In the genomic region with DNA sequence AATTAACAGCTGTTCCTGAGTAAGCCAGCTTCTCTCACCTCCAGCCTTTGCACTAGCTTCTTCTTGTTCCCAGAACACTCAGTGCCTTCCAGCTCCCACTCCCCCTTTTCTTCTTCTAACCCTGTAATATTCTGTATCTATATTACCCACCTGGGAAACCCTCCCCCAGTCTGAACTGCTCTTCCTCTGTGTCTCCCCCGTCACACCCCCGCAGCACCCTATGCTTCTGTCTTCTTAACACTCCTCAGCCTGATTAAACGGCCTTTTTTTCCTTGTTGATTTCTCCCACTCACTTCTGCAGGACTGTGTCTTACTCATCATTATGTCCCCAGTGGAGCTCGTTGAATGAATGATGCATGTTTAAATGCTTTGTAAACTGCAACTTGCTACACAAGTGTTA, we compare ENCODE assay signal across 1 cellular context.
TF ChIP-seq lines count a peak whose summit lies in the region.

No MANE protein-coding gene starts in this region.

TF ChIP-seq in K562, 482 proteins besides CTCF, POLR2A, EP300 and RAD21 (continued from another document):
- TF ChIP-seq HDAC1 (IDR thresholded peaks at IDR 0.05) (0 out of 4 replicates have a peak, but pooled peaks of 1 of the 2 experiments have one; percentile 44), FUS (optimal IDR thresholded peaks at IDR 0.05; ENCODE audit: low read depth, low read length) (no peak), ARID1B (IDR thresholded peaks at IDR 0.05) (peak; percentile 69), TEAD4 (IDR thresholded peaks at IDR 0.05; ENCODE audit: low read length) (peak; percentile 40; the same call in 1 of the 2 replicates), TEAD4 (CRISPR knock-in tag; IDR thresholded peaks at IDR 0.05; ENCODE audit: borderline replicate concordance) (no peak), FOXM1 (IDR thresholded peaks at IDR 0.05; ENCODE audit: low read depth) (no peak), FOXM1 (CRISPR knock-in tag; IDR thresholded peaks at IDR 0.05; ENCODE audit: low read depth) (no peak), NFXL1 (CRISPR knock-in tag; IDR thresholded peaks at IDR 0.05) (no peak), SAP30 (IDR thresholded peaks at IDR 0.05; ENCODE audit: borderline replicate concordance, insufficient read depth, low read depth, low read length, poor library complexity, severe bottlenecking) (no peak), POLR2B (IDR thresholded peaks at IDR 0.05; ENCODE audit: low read depth, partially characterized antibody) (no peak), FOXA1 (IDR thresholded peaks at IDR 0.05; ENCODE audit: borderline replicate concordance) (no peak), TAL1 (IDR thresholded peaks at IDR 0.05) (peak; percentile 32; the same call in 1 of the 2 replicates), GABPB2 (CRISPR knock-in tag; conservative IDR thresholded peaks at IDR 0.05) (no peak), TBL1XR1 (IDR thresholded peaks at IDR 0.05; ENCODE audit: low read length in 2 of 2) (no peak), SMARCA4 (IDR thresholded peaks at IDR 0.05) (peak; percentile 16; the same call in 1 of the 2 replicates), NCOR1 (IDR thresholded peaks at IDR 0.05) (peak; percentile 50), DACH1 (IDR thresholded peaks at IDR 0.05; ENCODE audit: partially characterized antibody) (peak; percentile 71), TCF3 (CRISPR knock-in tag; IDR thresholded peaks at IDR 0.05) (peak; percentile 49; the same call in 1 of the 2 replicates), PHB (CRISPR knock-in tag; IDR thresholded peaks at IDR 0.05) (no peak), CBFA2T2 (conservative IDR thresholded peaks at IDR 0.05) (peak; percentile 56), CBFA2T3 (IDR thresholded peaks at IDR 0.05) (peak; percentile 78), WHSC1 (IDR thresholded peaks at IDR 0.05; ENCODE audit: low read length) (no peak), ZNF24 (IDR thresholded peaks at IDR 0.05) (peak; percentile 78), EGR1 (conservative IDR thresholded peaks at IDR 0.05) (peak; percentile 94), ZNF586 (CRISPR knock-in tag; conservative IDR thresholded peaks at IDR 0.05) (no peak), ZNF282 (CRISPR knock-in tag; IDR thresholded peaks at IDR 0.05) (no peak), SNRNP70 (optimal IDR thresholded peaks at IDR 0.05; ENCODE audit: low read depth, low read length) (no peak), DPF2 (IDR thresholded peaks at IDR 0.05) (0 out of 2 replicates have a peak, but pooled peaks have one; percentile 24), ZNF644 (tag; IDR thresholded peaks at IDR 0.05; ENCODE audit: low read depth) (no peak), RFX7 (CRISPR knock-in tag; IDR thresholded peaks at IDR 0.05) (no peak), GATAD2A (IDR thresholded peaks at IDR 0.05) (0 out of 2 replicates have a peak, but pooled peaks have one; percentile 40)
- TF ChIP-seq, protein P1, sequence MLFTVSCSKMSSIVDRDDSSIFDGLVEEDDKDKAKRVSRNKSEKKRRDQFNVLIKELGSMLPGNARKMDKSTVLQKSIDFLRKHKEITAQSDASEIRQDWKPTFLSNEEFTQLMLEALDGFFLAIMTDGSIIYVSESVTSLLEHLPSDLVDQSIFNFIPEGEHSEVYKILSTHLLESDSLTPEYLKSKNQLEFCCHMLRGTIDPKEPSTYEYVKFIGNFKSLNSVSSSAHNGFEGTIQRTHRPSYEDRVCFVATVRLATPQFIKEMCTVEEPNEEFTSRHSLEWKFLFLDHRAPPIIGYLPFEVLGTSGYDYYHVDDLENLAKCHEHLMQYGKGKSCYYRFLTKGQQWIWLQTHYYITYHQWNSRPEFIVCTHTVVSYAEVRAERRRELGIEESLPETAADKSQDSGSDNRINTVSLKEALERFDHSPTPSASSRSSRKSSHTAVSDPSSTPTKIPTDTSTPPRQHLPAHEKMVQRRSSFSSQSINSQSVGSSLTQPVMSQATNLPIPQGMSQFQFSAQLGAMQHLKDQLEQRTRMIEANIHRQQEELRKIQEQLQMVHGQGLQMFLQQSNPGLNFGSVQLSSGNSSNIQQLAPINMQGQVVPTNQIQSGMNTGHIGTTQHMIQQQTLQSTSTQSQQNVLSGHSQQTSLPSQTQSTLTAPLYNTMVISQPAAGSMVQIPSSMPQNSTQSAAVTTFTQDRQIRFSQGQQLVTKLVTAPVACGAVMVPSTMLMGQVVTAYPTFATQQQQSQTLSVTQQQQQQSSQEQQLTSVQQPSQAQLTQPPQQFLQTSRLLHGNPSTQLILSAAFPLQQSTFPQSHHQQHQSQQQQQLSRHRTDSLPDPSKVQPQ (CRISPR knock-in tag; IDR thresholded peaks at IDR 0.05; ENCODE audit: borderline replicate concordance), result no peak
- TF ChIP-seq, protein P2, sequence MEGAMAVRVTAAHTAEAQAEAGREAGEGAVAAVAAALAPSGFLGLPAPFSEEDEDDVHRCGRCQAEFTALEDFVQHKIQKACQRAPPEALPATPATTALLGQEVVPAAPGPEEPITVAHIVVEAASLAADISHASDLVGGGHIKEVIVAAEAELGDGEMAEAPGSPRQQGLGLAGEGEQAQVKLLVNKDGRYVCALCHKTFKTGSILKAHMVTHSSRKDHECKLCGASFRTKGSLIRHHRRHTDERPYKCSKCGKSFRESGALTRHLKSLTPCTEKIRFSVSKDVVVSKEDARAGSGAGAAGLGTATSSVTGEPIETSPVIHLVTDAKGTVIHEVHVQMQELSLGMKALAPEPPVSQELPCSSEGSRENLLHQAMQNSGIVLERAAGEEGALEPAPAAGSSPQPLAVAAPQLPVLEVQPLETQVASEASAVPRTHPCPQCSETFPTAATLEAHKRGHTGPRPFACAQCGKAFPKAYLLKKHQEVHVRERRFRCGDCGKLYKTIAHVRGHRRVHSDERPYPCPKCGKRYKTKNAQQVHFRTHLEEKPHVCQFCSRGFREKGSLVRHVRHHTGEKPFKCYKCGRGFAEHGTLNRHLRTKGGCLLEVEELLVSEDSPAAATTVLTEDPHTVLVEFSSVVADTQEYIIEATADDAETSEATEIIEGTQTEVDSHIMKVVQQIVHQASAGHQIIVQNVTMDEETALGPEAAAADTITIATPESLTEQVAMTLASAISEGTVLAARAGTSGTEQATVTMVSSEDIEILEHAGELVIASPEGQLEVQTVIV (CRISPR knock-in tag; IDR thresholded peaks at IDR 0.05; ENCODE audit: borderline replicate concordance), result no peak
- TF ChIP-seq, protein P3, sequence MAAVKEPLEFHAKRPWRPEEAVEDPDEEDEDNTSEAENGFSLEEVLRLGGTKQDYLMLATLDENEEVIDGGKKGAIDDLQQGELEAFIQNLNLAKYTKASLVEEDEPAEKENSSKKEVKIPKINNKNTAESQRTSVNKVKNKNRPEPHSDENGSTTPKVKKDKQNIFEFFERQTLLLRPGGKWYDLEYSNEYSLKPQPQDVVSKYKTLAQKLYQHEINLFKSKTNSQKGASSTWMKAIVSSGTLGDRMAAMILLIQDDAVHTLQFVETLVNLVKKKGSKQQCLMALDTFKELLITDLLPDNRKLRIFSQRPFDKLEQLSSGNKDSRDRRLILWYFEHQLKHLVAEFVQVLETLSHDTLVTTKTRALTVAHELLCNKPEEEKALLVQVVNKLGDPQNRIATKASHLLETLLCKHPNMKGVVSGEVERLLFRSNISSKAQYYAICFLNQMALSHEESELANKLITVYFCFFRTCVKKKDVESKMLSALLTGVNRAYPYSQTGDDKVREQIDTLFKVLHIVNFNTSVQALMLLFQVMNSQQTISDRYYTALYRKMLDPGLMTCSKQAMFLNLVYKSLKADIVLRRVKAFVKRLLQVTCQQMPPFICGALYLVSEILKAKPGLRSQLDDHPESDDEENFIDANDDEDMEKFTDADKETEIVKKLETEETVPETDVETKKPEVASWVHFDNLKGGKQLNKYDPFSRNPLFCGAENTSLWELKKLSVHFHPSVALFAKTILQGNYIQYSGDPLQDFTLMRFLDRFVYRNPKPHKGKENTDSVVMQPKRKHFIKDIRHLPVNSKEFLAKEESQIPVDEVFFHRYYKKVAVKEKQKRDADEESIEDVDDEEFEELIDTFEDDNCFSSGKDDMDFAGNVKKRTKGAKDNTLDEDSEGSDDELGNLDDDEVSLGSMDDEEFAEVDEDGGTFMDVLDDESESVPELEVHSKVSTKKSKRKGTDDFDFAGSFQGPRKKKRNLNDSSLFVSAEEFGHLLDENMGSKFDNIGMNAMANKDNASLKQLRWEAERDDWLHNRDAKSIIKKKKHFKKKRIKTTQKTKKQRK (IDR thresholded peaks at IDR 0.05; ENCODE audit: borderline replicate concordance, low read depth, low read length), result no peak
- TF ChIP-seq, protein P4, sequence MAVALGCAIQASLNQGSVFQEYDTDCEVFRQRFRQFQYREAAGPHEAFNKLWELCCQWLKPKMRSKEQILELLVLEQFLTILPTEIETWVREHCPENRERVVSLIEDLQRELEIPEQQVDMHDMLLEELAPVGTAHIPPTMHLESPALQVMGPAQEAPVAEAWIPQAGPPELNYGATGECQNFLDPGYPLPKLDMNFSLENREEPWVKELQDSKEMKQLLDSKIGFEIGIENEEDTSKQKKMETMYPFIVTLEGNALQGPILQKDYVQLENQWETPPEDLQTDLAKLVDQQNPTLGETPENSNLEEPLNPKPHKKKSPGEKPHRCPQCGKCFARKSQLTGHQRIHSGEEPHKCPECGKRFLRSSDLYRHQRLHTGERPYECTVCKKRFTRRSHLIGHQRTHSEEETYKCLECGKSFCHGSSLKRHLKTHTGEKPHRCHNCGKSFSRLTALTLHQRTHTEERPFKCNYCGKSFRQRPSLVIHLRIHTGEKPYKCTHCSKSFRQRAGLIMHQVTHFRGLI (CRISPR knock-in tag; IDR thresholded peaks at IDR 0.05), result no peak
- TF ChIP-seq, protein P5, sequence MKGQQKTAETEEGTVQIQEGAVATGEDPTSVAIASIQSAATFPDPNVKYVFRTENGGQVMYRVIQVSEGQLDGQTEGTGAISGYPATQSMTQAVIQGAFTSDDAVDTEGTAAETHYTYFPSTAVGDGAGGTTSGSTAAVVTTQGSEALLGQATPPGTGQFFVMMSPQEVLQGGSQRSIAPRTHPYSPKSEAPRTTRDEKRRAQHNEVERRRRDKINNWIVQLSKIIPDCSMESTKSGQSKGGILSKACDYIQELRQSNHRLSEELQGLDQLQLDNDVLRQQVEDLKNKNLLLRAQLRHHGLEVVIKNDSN (CRISPR knock-in tag; IDR thresholded peaks at IDR 0.05), result no peak
- TF ChIP-seq, protein P6, sequence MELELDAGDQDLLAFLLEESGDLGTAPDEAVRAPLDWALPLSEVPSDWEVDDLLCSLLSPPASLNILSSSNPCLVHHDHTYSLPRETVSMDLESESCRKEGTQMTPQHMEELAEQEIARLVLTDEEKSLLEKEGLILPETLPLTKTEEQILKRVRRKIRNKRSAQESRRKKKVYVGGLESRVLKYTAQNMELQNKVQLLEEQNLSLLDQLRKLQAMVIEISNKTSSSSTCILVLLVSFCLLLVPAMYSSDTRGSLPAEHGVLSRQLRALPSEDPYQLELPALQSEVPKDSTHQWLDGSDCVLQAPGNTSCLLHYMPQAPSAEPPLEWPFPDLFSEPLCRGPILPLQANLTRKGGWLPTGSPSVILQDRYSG (tag; conservative IDR thresholded peaks at IDR 0.05; ENCODE audit: low read depth), result no peak
- TF ChIP-seq, protein P7, sequence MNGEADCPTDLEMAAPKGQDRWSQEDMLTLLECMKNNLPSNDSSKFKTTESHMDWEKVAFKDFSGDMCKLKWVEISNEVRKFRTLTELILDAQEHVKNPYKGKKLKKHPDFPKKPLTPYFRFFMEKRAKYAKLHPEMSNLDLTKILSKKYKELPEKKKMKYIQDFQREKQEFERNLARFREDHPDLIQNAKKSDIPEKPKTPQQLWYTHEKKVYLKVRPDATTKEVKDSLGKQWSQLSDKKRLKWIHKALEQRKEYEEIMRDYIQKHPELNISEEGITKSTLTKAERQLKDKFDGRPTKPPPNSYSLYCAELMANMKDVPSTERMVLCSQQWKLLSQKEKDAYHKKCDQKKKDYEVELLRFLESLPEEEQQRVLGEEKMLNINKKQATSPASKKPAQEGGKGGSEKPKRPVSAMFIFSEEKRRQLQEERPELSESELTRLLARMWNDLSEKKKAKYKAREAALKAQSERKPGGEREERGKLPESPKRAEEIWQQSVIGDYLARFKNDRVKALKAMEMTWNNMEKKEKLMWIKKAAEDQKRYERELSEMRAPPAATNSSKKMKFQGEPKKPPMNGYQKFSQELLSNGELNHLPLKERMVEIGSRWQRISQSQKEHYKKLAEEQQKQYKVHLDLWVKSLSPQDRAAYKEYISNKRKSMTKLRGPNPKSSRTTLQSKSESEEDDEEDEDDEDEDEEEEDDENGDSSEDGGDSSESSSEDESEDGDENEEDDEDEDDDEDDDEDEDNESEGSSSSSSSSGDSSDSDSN (IDR thresholded peaks at IDR 0.05; ENCODE audit: borderline replicate concordance in 1 of 2, low read depth in 2 of 2, low read length in 2 of 2), result no peak
- TF ChIP-seq, protein P8, sequence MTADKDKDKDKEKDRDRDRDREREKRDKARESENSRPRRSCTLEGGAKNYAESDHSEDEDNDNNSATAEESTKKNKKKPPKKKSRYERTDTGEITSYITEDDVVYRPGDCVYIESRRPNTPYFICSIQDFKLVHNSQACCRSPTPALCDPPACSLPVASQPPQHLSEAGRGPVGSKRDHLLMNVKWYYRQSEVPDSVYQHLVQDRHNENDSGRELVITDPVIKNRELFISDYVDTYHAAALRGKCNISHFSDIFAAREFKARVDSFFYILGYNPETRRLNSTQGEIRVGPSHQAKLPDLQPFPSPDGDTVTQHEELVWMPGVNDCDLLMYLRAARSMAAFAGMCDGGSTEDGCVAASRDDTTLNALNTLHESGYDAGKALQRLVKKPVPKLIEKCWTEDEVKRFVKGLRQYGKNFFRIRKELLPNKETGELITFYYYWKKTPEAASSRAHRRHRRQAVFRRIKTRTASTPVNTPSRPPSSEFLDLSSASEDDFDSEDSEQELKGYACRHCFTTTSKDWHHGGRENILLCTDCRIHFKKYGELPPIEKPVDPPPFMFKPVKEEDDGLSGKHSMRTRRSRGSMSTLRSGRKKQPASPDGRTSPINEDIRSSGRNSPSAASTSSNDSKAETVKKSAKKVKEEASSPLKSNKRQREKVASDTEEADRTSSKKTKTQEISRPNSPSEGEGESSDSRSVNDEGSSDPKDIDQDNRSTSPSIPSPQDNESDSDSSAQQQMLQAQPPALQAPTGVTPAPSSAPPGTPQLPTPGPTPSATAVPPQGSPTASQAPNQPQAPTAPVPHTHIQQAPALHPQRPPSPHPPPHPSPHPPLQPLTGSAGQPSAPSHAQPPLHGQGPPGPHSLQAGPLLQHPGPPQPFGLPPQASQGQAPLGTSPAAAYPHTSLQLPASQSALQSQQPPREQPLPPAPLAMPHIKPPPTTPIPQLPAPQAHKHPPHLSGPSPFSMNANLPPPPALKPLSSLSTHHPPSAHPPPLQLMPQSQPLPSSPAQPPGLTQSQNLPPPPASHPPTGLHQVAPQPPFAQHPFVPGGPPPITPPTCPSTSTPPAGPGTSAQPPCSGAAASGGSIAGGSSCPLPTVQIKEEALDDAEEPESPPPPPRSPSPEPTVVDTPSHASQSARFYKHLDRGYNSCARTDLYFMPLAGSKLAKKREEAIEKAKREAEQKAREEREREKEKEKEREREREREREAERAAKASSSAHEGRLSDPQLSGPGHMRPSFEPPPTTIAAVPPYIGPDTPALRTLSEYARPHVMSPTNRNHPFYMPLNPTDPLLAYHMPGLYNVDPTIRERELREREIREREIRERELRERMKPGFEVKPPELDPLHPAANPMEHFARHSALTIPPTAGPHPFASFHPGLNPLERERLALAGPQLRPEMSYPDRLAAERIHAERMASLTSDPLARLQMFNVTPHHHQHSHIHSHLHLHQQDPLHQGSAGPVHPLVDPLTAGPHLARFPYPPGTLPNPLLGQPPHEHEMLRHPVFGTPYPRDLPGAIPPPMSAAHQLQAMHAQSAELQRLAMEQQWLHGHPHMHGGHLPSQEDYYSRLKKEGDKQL (CRISPR knock-in tag; IDR thresholded peaks at IDR 0.05; ENCODE audit: borderline replicate concordance), result no peak
